Comparison of ENCODE assay signal across 25 cellular contexts in genomic region chr13:37097008-37097579, GRCh38. TPM values are rescaled to one million over a fixed set of nuclear protein-coding genes. Genes with fewer than 3 reads are reported as not detected.
DNase-seq lines count a peak whose midpoint lies in the region; ATAC-seq lines count a peak whose summit lies in the region.
"Had no signal": no experiment of that assay in that cellular context is flagged by ENCODE, and none has a peak within 500 bp of the region (broad histone marks: within the 10 kb centered on the region; RNA-seq: fewer than 3 reads in every experiment).

No MANE protein-coding gene starts in this region.

- peaks cover 9% of the 10 kb centered on the region for H3K4me1 Mint-ChIP-seq in stimulated activated naive CD8-positive, alpha-beta T cell treated with anti-CD3 and anti-CD28 coated beads, Interleukin-15, amount 100 ng/mL, for 72 hours
- H3K4me1 Mint-ChIP-seq in activated naive CD8-positive, alpha-beta T cell treated with anti-CD3 and anti-CD28 coated beads for 36 hours: peaks cover 8% of the 10 kb centered on the region
- H3K4me1 Mint-ChIP-seq: B cell; CD4-positive, CD25-positive, alpha-beta regulatory T cell had no signal

- H3K27ac ChIP-seq in substantia nigra (ENCODE audit: low read depth, low read length, poor library complexity, severe bottlenecking): no peak overlapping the region
- H3K27ac ChIP-seq: 22Rv1, HL-60 had no signal

- H3K36me3 Mint-ChIP-seq in activated naive CD8-positive, alpha-beta T cell treated with anti-CD3 and anti-CD28 coated beads for 36 hours: no peaks in the 10 kb centered on the region
- H3K36me3 Mint-ChIP-seq: CD4-positive, CD25-positive, alpha-beta regulatory T cell had no signal

- no peak for DNase-seq in stimulated activated naive CD8-positive, alpha-beta T cell treated with anti-CD3 and anti-CD28 coated beads, Interleukin-15, Interleukin-2, amounts not matched to agents 100 U/mL and 50 U/mL, for 24 hours
- no peak for DNase-seq in stimulated activated naive CD8-positive, alpha-beta T cell treated with anti-CD3 and anti-CD28 coated beads, Interleukin-15, amount 100 ng/mL, for 72 hours
- DNase-seq in activated naive CD8-positive, alpha-beta T cell treated with anti-CD3 and anti-CD28 coated beads for 36 hours: no peak
- DNase-seq in fibroblast of peridontal ligament (ENCODE audit: extremely low read depth) (peak; percentile 8), DMS79 treated with DMSO at 0.1 percent for 48 hours (lab: John Stamatoyannopoulos, UW) (no peak), NCI-H2081 treated with DMSO at 0.1 percent for 48 hours (lab: John Stamatoyannopoulos, UW) (no peak), substantia nigra (lab: John Stamatoyannopoulos, UW) (no peak), hippocampal formation (lab: John Stamatoyannopoulos, UW) (no peak)
- DNase-seq: CD4-positive, CD25-positive, alpha-beta regulatory T cell; COR-L47; MM.1S; NCI-H1092; NCI-H1436 treated with DMSO at 0.1 percent for 48 hours; NCI-H2029; NCI-H2171; NCI-H446 treated with DMSO at 0.1 percent for 48 hours; NCI-H774; OCI-M1; Right ventricle myocardium superior had no signal

- H3K9me3 Mint-ChIP-seq in stimulated activated naive CD8-positive, alpha-beta T cell treated with anti-CD3 and anti-CD28 coated beads, Interleukin-15, amount 100 ng/mL, for 72 hours: no peaks in the 10 kb centered on the region
- no peaks in the 10 kb centered on the region for H3K9me3 Mint-ChIP-seq in activated naive CD8-positive, alpha-beta T cell treated with anti-CD3 and anti-CD28 coated beads for 36 hours
- H3K9me3 Mint-ChIP-seq: CD4-positive, CD25-positive, alpha-beta regulatory T cell had no signal

- no peak overlapping the region for H3K4me3 Mint-ChIP-seq in stimulated activated naive CD8-positive, alpha-beta T cell treated with anti-CD3 and anti-CD28 coated beads, Interleukin-15, amount 100 ng/mL, for 72 hours
- no peak overlapping the region for H3K4me3 Mint-ChIP-seq in activated naive CD8-positive, alpha-beta T cell treated with anti-CD3 and anti-CD28 coated beads for 36 hours
- H3K4me3 Mint-ChIP-seq: B cell; CD4-positive, CD25-positive, alpha-beta regulatory T cell had no signal

- peaks cover 10% of the 10 kb centered on the region for H3K27me3 Mint-ChIP-seq in stimulated activated naive CD8-positive, alpha-beta T cell treated with anti-CD3 and anti-CD28 coated beads, Interleukin-15, amount 100 ng/mL, for 72 hours
- H3K27me3 Mint-ChIP-seq in activated naive CD8-positive, alpha-beta T cell treated with anti-CD3 and anti-CD28 coated beads for 36 hours: peaks cover 6% of the 10 kb centered on the region

- ATAC-seq in stimulated activated naive CD8-positive, alpha-beta T cell treated with anti-CD3 and anti-CD28 coated beads, Interleukin-15, Interleukin-2, amounts not matched to agents 100 U/mL and 50 U/mL, for 24 hours: peak; percentile 36
- no peak for ATAC-seq in stimulated activated naive CD8-positive, alpha-beta T cell treated with anti-CD3 and anti-CD28 coated beads, Interleukin-15, amount 100 ng/mL, for 72 hours

- H3K27ac Mint-ChIP-seq in stimulated activated naive CD8-positive, alpha-beta T cell treated with anti-CD3 and anti-CD28 coated beads, Interleukin-15, amount 100 ng/mL, for 72 hours: no peak overlapping the region
- H3K27ac Mint-ChIP-seq in activated naive CD8-positive, alpha-beta T cell treated with anti-CD3 and anti-CD28 coated beads for 36 hours: peak overlapping the region; percentile 6
- H3K27ac Mint-ChIP-seq: B cell; CD4-positive, CD25-positive, alpha-beta regulatory T cell had no signal

RNA-seq across cellular contexts. Expression of gene CSNK1A1L, which starts 8.4 kb away (rescaled TPM):
- total RNA-seq in activated naive CD8-positive, alpha-beta T cell treated with anti-CD3 and anti-CD28 coated beads for 36 hours: under 1 TPM in 1 of 2 experiments, not detected in 1; 0.08 TPM
- total RNA-seq: B cell; CD4-positive, CD25-positive, alpha-beta regulatory T cell; Daoy; H4; HT1080; Right ventricle myocardium superior had no signal

RNA-seq across cellular contexts. Expression of gene SUPT20H, which starts 37.6 kb away (rescaled TPM):
- 10 to 100 TPM; 47.3 to 53.5 TPM for total RNA-seq in activated naive CD8-positive, alpha-beta T cell treated with anti-CD3 and anti-CD28 coated beads for 36 hours
